1 cellular context compared by ENCODE assay signal in the genomic region with DNA sequence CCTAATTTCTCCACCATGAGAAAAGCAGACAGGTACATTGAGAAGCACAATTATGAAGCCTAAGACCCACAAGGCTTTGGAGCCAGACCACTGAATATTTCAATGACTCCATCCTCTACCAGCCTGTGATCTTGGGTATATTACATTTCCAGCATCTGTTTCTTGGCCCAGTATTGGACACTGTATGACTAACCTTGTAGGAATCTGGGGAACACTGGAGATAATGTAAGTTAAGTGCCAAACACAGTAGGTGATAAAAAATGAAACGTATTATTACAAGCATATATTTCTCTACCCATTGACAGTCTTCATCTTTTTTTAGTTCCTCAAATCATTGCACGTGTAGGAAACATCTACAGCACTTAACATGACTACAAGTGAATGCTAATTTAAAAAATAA.
TF ChIP-seq lines count a peak whose summit lies in the region.

No MANE protein-coding gene starts in this region.

TF ChIP-seq in IMR-90, 13 proteins besides CTCF, POLR2A, EP300 and RAD21 (continued from another document):
- TF ChIP-seq, protein P1, sequence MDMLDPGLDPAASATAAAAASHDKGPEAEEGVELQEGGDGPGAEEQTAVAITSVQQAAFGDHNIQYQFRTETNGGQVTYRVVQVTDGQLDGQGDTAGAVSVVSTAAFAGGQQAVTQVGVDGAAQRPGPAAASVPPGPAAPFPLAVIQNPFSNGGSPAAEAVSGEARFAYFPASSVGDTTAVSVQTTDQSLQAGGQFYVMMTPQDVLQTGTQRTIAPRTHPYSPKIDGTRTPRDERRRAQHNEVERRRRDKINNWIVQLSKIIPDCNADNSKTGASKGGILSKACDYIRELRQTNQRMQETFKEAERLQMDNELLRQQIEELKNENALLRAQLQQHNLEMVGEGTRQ (IDR thresholded peaks at IDR 0.05; ENCODE audit: low read depth, low read length), result no peak
- TF ChIP-seq MXI1 (IDR thresholded peaks at IDR 0.05; ENCODE audit: borderline replicate concordance, low read depth, low read length) (no peak), FOS (IDR thresholded peaks at IDR 0.05; ENCODE audit: low read depth, low read length) (no peak), CHD1 (IDR thresholded peaks at IDR 0.05; ENCODE audit: low read depth, low read length) (no peak), NFE2L2 (IDR thresholded peaks at IDR 0.05; ENCODE audit: low read depth, low read length) (no peak), RFX5 (IDR thresholded peaks at IDR 0.05; ENCODE audit: low read depth, low read length) (no peak), CEBPB (IDR thresholded peaks at IDR 0.05; ENCODE audit: low read depth, low read length) (no peak), MAFK (IDR thresholded peaks at IDR 0.05; ENCODE audit: low read depth, low read length) (no peak)
- TF ChIP-seq, protein P2, sequence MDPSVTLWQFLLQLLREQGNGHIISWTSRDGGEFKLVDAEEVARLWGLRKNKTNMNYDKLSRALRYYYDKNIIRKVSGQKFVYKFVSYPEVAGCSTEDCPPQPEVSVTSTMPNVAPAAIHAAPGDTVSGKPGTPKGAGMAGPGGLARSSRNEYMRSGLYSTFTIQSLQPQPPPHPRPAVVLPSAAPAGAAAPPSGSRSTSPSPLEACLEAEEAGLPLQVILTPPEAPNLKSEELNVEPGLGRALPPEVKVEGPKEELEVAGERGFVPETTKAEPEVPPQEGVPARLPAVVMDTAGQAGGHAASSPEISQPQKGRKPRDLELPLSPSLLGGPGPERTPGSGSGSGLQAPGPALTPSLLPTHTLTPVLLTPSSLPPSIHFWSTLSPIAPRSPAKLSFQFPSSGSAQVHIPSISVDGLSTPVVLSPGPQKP (IDR thresholded peaks at IDR 0.05; ENCODE audit: borderline replicate concordance, low read depth, low read length), result no peak
